ENCODE assay signal across 8 cellular contexts in genomic region chr14:81170829-81171195, GRCh38. TPM values are rescaled to one million over a fixed set of nuclear protein-coding genes. Genes with fewer than 3 reads are reported as not detected.
DNase-seq lines count a peak whose midpoint lies in the region; ATAC-seq and TF ChIP-seq lines count a peak whose summit lies in the region.

No MANE protein-coding gene starts in this region.

- intact Hi-C loops in Right ventricle myocardium superior (cut with DNase I) = loop anchor here (10.0 kb wide), 1 partner anchor 216 kb away; the partner anchor contains the start of gene TSHR
- intact Hi-C loops in ascending aorta (cut with DNase I) = loop anchor here (2.0 to 5.0 kb wide), 3 partner anchors 46 to 220 kb away; no protein-coding TSS in a partner anchor
- intact Hi-C loops in upper lobe of right lung (cut with DNase I) = no loop called here
- intact Hi-C loops in mucosa of descending colon (cut with DNase I, micrococcal nuclease) = no loop called here

- no peak for ATAC-seq in Right ventricle myocardium superior (ENCODE audit: poor library complexity)
- ATAC-seq in upper lobe of right lung = no peak
- no peak for ATAC-seq in mucosa of descending colon

- H3K27ac ChIP-seq in cardiac muscle cell (peak overlapping the region; percentile 95), ascending aorta (peak overlapping the region; percentile 85 to 92), muscle layer of colon (ENCODE audit: low read depth, low read length) (no peak overlapping the region), upper lobe of right lung (peak overlapping the region; percentile 94)

- peak overlapping the region; percentile 47 for H3K9ac ChIP-seq in muscle layer of colon (ENCODE audit: low read length)

- H3K27me3 ChIP-seq in cardiac muscle cell (no peaks in the 10 kb centered on the region), ascending aorta (no peaks in the 10 kb centered on the region), muscle layer of colon (ENCODE audit: control insufficient read depth in 1 of 2, insufficient read depth in 2 of 2, low read length in 2 of 2) (no peaks in the 10 kb centered on the region), upper lobe of right lung (no peaks in the 10 kb centered on the region)

- no peak for TF ChIP-seq CTCF in cardiac muscle cell (IDR thresholded peaks at IDR 0.05; ENCODE audit: low read depth, low read length)
- TF ChIP-seq CTCF in ascending aorta (IDR thresholded peaks at IDR 0.05) = no peak
- TF ChIP-seq CTCF in upper lobe of right lung (IDR thresholded peaks at IDR 0.05) = no peak
- TF ChIP-seq CTCF in mucosa of descending colon (IDR thresholded peaks at IDR 0.05) = no peak

- H3K9me3 ChIP-seq in cardiac muscle cell (ENCODE audit: low read depth) (no peaks in the 10 kb centered on the region), ascending aorta (no peaks in the 10 kb centered on the region), muscle layer of colon (ENCODE audit: low read length) (no peaks in the 10 kb centered on the region), upper lobe of right lung (no peaks in the 10 kb centered on the region), mucosa of descending colon (no peaks in the 10 kb centered on the region)

- DNase-seq in cardiac muscle cell (ENCODE audit: low read depth in 1 of 2, low spot score in 1 of 2) (no peak), Right ventricle myocardium superior (no peak), ascending aorta (ENCODE audit: low spot score in 2 of 2) (no peak), upper lobe of right lung (no peak), globus pallidus (ENCODE audit: low spot score) (no peak), mucosa of descending colon (no peak), SW480 (ENCODE audit: low spot score) (no peak)

- H3K36me3 ChIP-seq in cardiac muscle cell (no peaks in the 10 kb centered on the region), ascending aorta (no peaks in the 10 kb centered on the region), muscle layer of colon (ENCODE audit: insufficient read depth, low read length) (no peaks in the 10 kb centered on the region), upper lobe of right lung (no peaks in the 10 kb centered on the region), mucosa of descending colon (ENCODE audit: low read depth) (no peaks in the 10 kb centered on the region)

- H3K4me3 ChIP-seq in cardiac muscle cell (peak overlapping the region; percentile 40), ascending aorta (peak overlapping the region; percentile 73 to 78), muscle layer of colon (ENCODE audit: low read depth in 1 of 2, low read length in 2 of 2) (peak overlapping the region in 1 of 2 donors; percentile 83), upper lobe of right lung (peak overlapping the region; percentile 80), mucosa of descending colon (no peak overlapping the region)

- H3K4me1 ChIP-seq in cardiac muscle cell (ENCODE audit: low read depth) (peaks cover 8% of the 10 kb centered on the region), ascending aorta (peaks cover 0 to 10% of the 10 kb centered on the region in 2 donors), muscle layer of colon (ENCODE audit: insufficient read depth, low read length) (peaks cover 6% of the 10 kb centered on the region), upper lobe of right lung (peaks cover 18% of the 10 kb centered on the region), mucosa of descending colon (ENCODE audit: low read depth) (peaks cover 7% of the 10 kb centered on the region)

RNA-seq across cellular contexts. Expression of gene GTF2A1, which starts 49.9 kb away (rescaled TPM):
- total RNA-seq in cardiac muscle cell (17.5 and 26.8 TPM in 2 replicates), Right ventricle myocardium superior (17.1 TPM), ascending aorta (47.9 TPM), upper lobe of right lung (24.0 TPM), mucosa of descending colon (10 to 100 TPM; 24.2 to 31.0 (median 29.5) TPM)
- polyA plus RNA-seq in cardiac muscle cell = 3.5 and 5.2 TPM in 2 replicates

Comparison
In these comparisons a context has a peak if more than half of its experiments do, and no peak if none do; other contexts are left out.
1. intact Hi-C loops: an anchor here in Right ventricle myocardium superior (10.0 kb wide) and ascending aorta (2.0 to 5.0 kb wide); none called in upper lobe of right lung and mucosa of descending colon.